27 cellular contexts compared by ENCODE assay signal in genomic region chr17:18382441-18383078, GRCh38. TPM values are rescaled to one million over a fixed set of nuclear protein-coding genes. Genes with fewer than 3 reads are reported as not detected.
DNase-seq lines count a peak whose midpoint lies in the region; ATAC-seq and TF ChIP-seq lines count a peak whose summit lies in the region.
"Had no signal": no experiment of that assay in that cellular context is flagged by ENCODE, and none has a peak within 500 bp of the region (broad histone marks: within the 10 kb centered on the region; RNA-seq: fewer than 3 reads in every experiment).

No MANE protein-coding gene starts in this region.

- no peaks in the 10 kb centered on the region for H3F3A ChIP-seq in GM23338 (replicated peaks; ENCODE audit: low read depth)

- no peak overlapping the region for H3K27ac ChIP-seq in GM23338 (ENCODE audit: low read depth)
- H3K27ac ChIP-seq in mesendoderm (ENCODE audit: low read depth, low read length), result no peak overlapping the region
- H3K27ac ChIP-seq: adrenal gland, body of pancreas, dorsolateral prefrontal cortex, neutrophil, right lobe of liver, SK-N-MC had no signal

- no CpG with 5 or more reads among the region's 36 CpGs for WGBS in mesendoderm (ENCODE audit: extremely low coverage, insufficient coverage, low lambda C conversion rate)

- H3K79me2 ChIP-seq in GM23338 (replicated peaks; ENCODE audit: insufficient read depth), result no peaks in the 10 kb centered on the region
- no peaks in the 10 kb centered on the region for H3K79me2 ChIP-seq in mesendoderm (ENCODE audit: control insufficient read depth, insufficient read depth, low read length)

- no peaks in the 10 kb centered on the region for H3K36me3 Mint-ChIP-seq in GM23338 (ENCODE audit: low read depth)
- no peaks in the 10 kb centered on the region for H3K36me3 Mint-ChIP-seq in stimulated activated naive B cell treated with anti-CD40 and anti-IgM and Interleukin-4, amounts not matched to agents 10 μg/mL and 1 μg/mL and 100 μg/mL, for 72 hours
- H3K36me3 Mint-ChIP-seq: activated naive CD4-positive, alpha-beta T cell treated with anti-CD3 and anti-CD28 coated beads, Interleukin-2, amount 10 ng/mL, durations not matched to agents 7 days and 5 days had no signal

- no peaks in the 10 kb centered on the region for H3K79me1 ChIP-seq in mesendoderm (ENCODE audit: low read length)

- H2BK15ac ChIP-seq in mesendoderm (replicated peaks; ENCODE audit: low read depth), result no peak overlapping the region

- no peak overlapping the region for H3K18ac ChIP-seq in mesendoderm (ENCODE audit: low read length)

- H3K4me2 ChIP-seq in GM23338 (no peak overlapping the region), mesendoderm (ENCODE audit: low read length) (no peak overlapping the region)

- H4K5ac ChIP-seq in mesendoderm (ENCODE audit: low read length), result no peak overlapping the region

- H2AK5ac ChIP-seq in mesendoderm (ENCODE audit: low read length), result no peak overlapping the region

- H3K23ac ChIP-seq in mesendoderm (ENCODE audit: low read length), result no peak overlapping the region

- no peak overlapping the region for H2BK5ac ChIP-seq in mesendoderm (ENCODE audit: low read length)

- peak overlapping the region; percentile 49 for H3K56ac ChIP-seq in mesendoderm (ENCODE audit: low read length)

- H3K4me3 ChIP-seq in GM23338, result no peak overlapping the region
- no peak overlapping the region for H3K4me3 ChIP-seq in mesendoderm (ENCODE audit: low read length)
- H3K4me3 ChIP-seq: adrenal gland, body of pancreas, right lobe of liver, SK-N-MC had no signal

- H4K8ac ChIP-seq in mesendoderm (ENCODE audit: low read depth, low read length), result no peak overlapping the region

- H4K20me1 ChIP-seq in GM23338 (replicated peaks; ENCODE audit: insufficient read depth), result no peaks in the 10 kb centered on the region

- no peaks in the 10 kb centered on the region for H3K9me2 ChIP-seq in GM23338 (ENCODE audit: insufficient read depth)

- H2AFZ ChIP-seq in GM23338, result no peak overlapping the region

- H3K4ac ChIP-seq in mesendoderm (ENCODE audit: low read depth, low read length), result no peak overlapping the region

- 0 out of 4 replicates have a peak, but pooled peaks of 1 of the 2 experiments have one; percentile 4 for TF ChIP-seq CTCF in GM23338 (conservative IDR thresholded peaks at IDR 0.05; ENCODE audit: low read depth in 2 of 2)

- H3K4me1 ChIP-seq in GM23338 (ENCODE audit: insufficient read depth) (no peaks in the 10 kb centered on the region), mesendoderm (ENCODE audit: control insufficient read depth, low read depth, low read length) (no peaks in the 10 kb centered on the region)
- H3K4me1 ChIP-seq: adrenal gland, body of pancreas, Caco-2 had no signal

- peaks cover 11% of the 10 kb centered on the region; the same call in 2 of the 3 replicates for H3K4me1 Mint-ChIP-seq in GM23338
- H3K4me1 Mint-ChIP-seq in stimulated activated naive B cell treated with anti-CD40 and anti-IgM and Interleukin-4, amounts not matched to agents 10 μg/mL and 1 μg/mL and 100 μg/mL, for 72 hours, result peaks cover 4 to 13% of the 10 kb centered on the region in 2 donors

- peaks cover 5% of the 10 kb centered on the region for H3K27me3 Mint-ChIP-seq in GM23338 (ENCODE audit: insufficient read depth, low read depth, poor library complexity)
- H3K27me3 Mint-ChIP-seq in stimulated activated naive B cell treated with anti-CD40 and anti-IgM and Interleukin-4, amounts not matched to agents 10 μg/mL and 1 μg/mL and 100 μg/mL, for 72 hours, result peaks cover 33 to 35% of the 10 kb centered on the region in 2 donors

- H3K4me3 Mint-ChIP-seq in GM23338, result no peak overlapping the region
- peak overlapping the region; percentile 37 to 52 for H3K4me3 Mint-ChIP-seq in stimulated activated naive B cell treated with anti-CD40 and anti-IgM and Interleukin-4, amounts not matched to agents 10 μg/mL and 1 μg/mL and 100 μg/mL, for 72 hours
- H3K4me3 Mint-ChIP-seq: activated CD4-positive, alpha-beta memory T cell treated with anti-CD3 and anti-CD28 coated beads, Interleukin-2, amount 10 ng/mL, durations not matched to agents 7 days and 5 days; activated naive CD4-positive, alpha-beta T cell treated with anti-CD3 and anti-CD28 coated beads, Interleukin-2, amount 10 ng/mL, durations not matched to agents 7 days and 5 days; HFFc6 had no signal

- no peak overlapping the region for H3K9ac ChIP-seq in mesendoderm (ENCODE audit: low read length)

- no peaks in the 10 kb centered on the region for H3K36me3 ChIP-seq in GM23338 (ENCODE audit: insufficient read depth)
- H3K36me3 ChIP-seq in mesendoderm (ENCODE audit: control insufficient read depth, insufficient read depth, low read length), result no peaks in the 10 kb centered on the region
- H3K36me3 ChIP-seq: adrenal gland, neutrophil, right lobe of liver had no signal

- no peaks in the 10 kb centered on the region for H3K9me3 Mint-ChIP-seq in GM23338
- H3K9me3 Mint-ChIP-seq in stimulated activated naive B cell treated with anti-CD40 and anti-IgM and Interleukin-4, amounts not matched to agents 10 μg/mL and 1 μg/mL and 100 μg/mL, for 72 hours, result no peaks in the 10 kb centered on the region
- H3K9me3 Mint-ChIP-seq: activated CD4-positive, alpha-beta memory T cell treated with anti-CD3 and anti-CD28 coated beads, Interleukin-2, amount 10 ng/mL, durations not matched to agents 7 days and 5 days; activated naive CD4-positive, alpha-beta T cell treated with anti-CD3 and anti-CD28 coated beads, Interleukin-2, amount 10 ng/mL, durations not matched to agents 7 days and 5 days; HFFc6 had no signal

- DNase-seq in GM23338 (ENCODE audit: low spot score), result peak; percentile 18
- peak; percentile 4 for DNase-seq in amniotic epithelial cell (ENCODE audit: low read depth)
- DNase-seq in mesendoderm, result no peak
- no peak for DNase-seq in stimulated activated naive B cell treated with anti-CD40 and anti-IgM and Interleukin-4, amounts not matched to agents 10 μg/mL and 1 μg/mL and 100 μg/mL, for 72 hours
- DNase-seq in NCI-H345 (lab: John Stamatoyannopoulos, UW), result no peak
- DNase-seq in iPS-NIHi11 (ENCODE audit: low spot score), result no peak
- no peak for DNase-seq in activated naive CD4-positive, alpha-beta T cell (lab: John Stamatoyannopoulos, UW)
- DNase-seq: activated CD4-positive, alpha-beta memory T cell treated with anti-CD3 and anti-CD28 coated beads, Interleukin-2, amount 10 ng/mL, durations not matched to agents 7 days and 5 days; body of pancreas; C1 segment of cervical spinal cord; DMS79; dorsolateral prefrontal cortex; HFFc6; hippocampal formation; IMR-90; NCI-H1436 treated with DMSO at 0.1 percent for 48 hours; NCI-H774; T-helper 1 cell had no signal

- H2BK120ac ChIP-seq in mesendoderm (ENCODE audit: low read depth, low read length), result no peak overlapping the region

- H3K27me3 ChIP-seq in GM23338 (ENCODE audit: insufficient read depth), result 0 out of 2 replicates have a peak, but pooled peaks cover 5% of the 10 kb centered on the region
- no peaks in the 10 kb centered on the region for H3K27me3 ChIP-seq in mesendoderm (ENCODE audit: insufficient read depth, low read length, poor library complexity)
- H3K27me3 ChIP-seq: body of pancreas, right lobe of liver had no signal

- no peak overlapping the region for H3K27ac Mint-ChIP-seq in GM23338
- H3K27ac Mint-ChIP-seq in stimulated activated naive B cell treated with anti-CD40 and anti-IgM and Interleukin-4, amounts not matched to agents 10 μg/mL and 1 μg/mL and 100 μg/mL, for 72 hours, result peak overlapping the region; percentile 47
- H3K27ac Mint-ChIP-seq: activated CD4-positive, alpha-beta memory T cell treated with anti-CD3 and anti-CD28 coated beads, Interleukin-2, amount 10 ng/mL, durations not matched to agents 7 days and 5 days; activated naive CD4-positive, alpha-beta T cell treated with anti-CD3 and anti-CD28 coated beads, Interleukin-2, amount 10 ng/mL, durations not matched to agents 7 days and 5 days; HFFc6 had no signal

- ATAC-seq in GM23338, result peak; percentile 23
- no peak for ATAC-seq in stimulated activated naive B cell treated with anti-CD40 and anti-IgM and Interleukin-4, amounts not matched to agents 10 μg/mL and 1 μg/mL and 100 μg/mL, for 72 hours (replicated peaks)
- ATAC-seq: body of pancreas, right lobe of liver had no signal

TF ChIP-seq in GM23338, 12 proteins besides CTCF, POLR2A, EP300 and RAD21 (continues in another document):
- TF ChIP-seq STAT1 (IDR thresholded peaks at IDR 0.05; ENCODE audit: unreplicated experiment) (no peak), JUNB (IDR thresholded peaks at IDR 0.05; ENCODE audit: unreplicated experiment) (no peak), ZNF331 (CRISPR knock-in tag; IDR thresholded peaks at IDR 0.05; ENCODE audit: low read depth) (no peak)
- TF ChIP-seq, protein P1, sequence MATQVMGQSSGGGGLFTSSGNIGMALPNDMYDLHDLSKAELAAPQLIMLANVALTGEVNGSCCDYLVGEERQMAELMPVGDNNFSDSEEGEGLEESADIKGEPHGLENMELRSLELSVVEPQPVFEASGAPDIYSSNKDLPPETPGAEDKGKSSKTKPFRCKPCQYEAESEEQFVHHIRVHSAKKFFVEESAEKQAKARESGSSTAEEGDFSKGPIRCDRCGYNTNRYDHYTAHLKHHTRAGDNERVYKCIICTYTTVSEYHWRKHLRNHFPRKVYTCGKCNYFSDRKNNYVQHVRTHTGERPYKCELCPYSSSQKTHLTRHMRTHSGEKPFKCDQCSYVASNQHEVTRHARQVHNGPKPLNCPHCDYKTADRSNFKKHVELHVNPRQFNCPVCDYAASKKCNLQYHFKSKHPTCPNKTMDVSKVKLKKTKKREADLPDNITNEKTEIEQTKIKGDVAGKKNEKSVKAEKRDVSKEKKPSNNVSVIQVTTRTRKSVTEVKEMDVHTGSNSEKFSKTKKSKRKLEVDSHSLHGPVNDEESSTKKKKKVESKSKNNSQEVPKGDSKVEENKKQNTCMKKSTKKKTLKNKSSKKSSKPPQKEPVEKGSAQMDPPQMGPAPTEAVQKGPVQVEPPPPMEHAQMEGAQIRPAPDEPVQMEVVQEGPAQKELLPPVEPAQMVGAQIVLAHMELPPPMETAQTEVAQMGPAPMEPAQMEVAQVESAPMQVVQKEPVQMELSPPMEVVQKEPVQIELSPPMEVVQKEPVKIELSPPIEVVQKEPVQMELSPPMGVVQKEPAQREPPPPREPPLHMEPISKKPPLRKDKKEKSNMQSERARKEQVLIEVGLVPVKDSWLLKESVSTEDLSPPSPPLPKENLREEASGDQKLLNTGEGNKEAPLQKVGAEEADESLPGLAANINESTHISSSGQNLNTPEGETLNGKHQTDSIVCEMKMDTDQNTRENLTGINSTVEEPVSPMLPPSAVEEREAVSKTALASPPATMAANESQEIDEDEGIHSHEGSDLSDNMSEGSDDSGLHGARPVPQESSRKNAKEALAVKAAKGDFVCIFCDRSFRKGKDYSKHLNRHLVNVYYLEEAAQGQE (IDR thresholded peaks at IDR 0.05; ENCODE audit: unreplicated experiment), result no peak

RNA-seq across cellular contexts. Expression of gene EVPLL, which starts 5.0 kb away (rescaled TPM):
- 0.12 and 0.42 TPM in 2 replicates for total RNA-seq in GM23338 (2014; rRNA removed; shearing (Covaris generic))
- polyA plus RNA-seq in GM23338 (2016; fragmentation: Nextera tagmentation; extraction: Ambion mirVana), result 0.18 and 0.56 TPM in 2 replicates
- 0.28 TPM for polyA plus RNA-seq in mesendoderm (2013, experiment 1 of 2)
- polyA plus RNA-seq in mesendoderm (2013, experiment 2 of 2), result 0.28 TPM
- total RNA-seq: activated CD4-positive, alpha-beta memory T cell treated with anti-CD3 and anti-CD28 coated beads, Interleukin-2, amount 10 ng/mL, durations not matched to agents 7 days and 5 days; adrenal gland; body of pancreas; Caco-2; cerebellum; endothelial cell of umbilical vein; HFFc6; IMR-90; myocyte had no signal
- polyA plus RNA-seq: endothelial cell of umbilical vein, IMR-90 had no signal

RNA-seq across cellular contexts. Expression of gene SHMT1, which starts 19.2 kb away (rescaled TPM):
- total RNA-seq in GM23338 (2014; rRNA removed; shearing (Covaris generic)), result 33.3 and 33.5 TPM in 2 replicates
- 21.6 and 22.8 TPM in 2 replicates for polyA plus RNA-seq in GM23338 (2016; fragmentation: Nextera tagmentation; extraction: Ambion mirVana)
- polyA plus RNA-seq in mesendoderm (2013, experiment 1 of 2), result 46.2 TPM
- polyA plus RNA-seq in mesendoderm (2013, experiment 2 of 2), result 46.2 TPM

Comparison
In these comparisons a context has a peak if more than half of its experiments do, and no peak if none do; other contexts are left out.
1. DNase-seq: peak in GM23338 (single experiment) and amniotic epithelial cell (single experiment); none in mesendoderm (single experiment), stimulated activated naive B cell treated with anti-CD40 and anti-IgM and Interleukin-4, amounts not matched to agents 10 μg/mL and 1 μg/mL and 100 μg/mL, for 72 hours (single experiment), NCI-H345 (single experiment), iPS-NIHi11 (single experiment) and activated naive CD4-positive, alpha-beta T cell (0 of 4).